ENCODE assay signal across 9 cellular contexts in genomic region chr11:2156416-2157182, GRCh38. TPM values are rescaled to one million over a fixed set of nuclear protein-coding genes. Genes with fewer than 3 reads are reported as not detected.
A peak's percentile ranks its signal among the peaks of the same experiment; 100 is the strongest.
DNase-seq lines count a peak whose midpoint lies in the region; ATAC-seq and TF ChIP-seq lines count a peak whose summit lies in the region.
"Had no signal": no experiment of that assay in that cellular context is flagged by ENCODE, and none has a peak within 500 bp of the region (broad histone marks: within the 10 kb centered on the region; RNA-seq: fewer than 3 reads in every experiment).

No MANE protein-coding gene starts in this region.

- TF ChIP-seq CTCF in AG04450 (IDR thresholded peaks at IDR 0.05; ENCODE audit: low read depth, low read length) (peak; percentile 77), GM13977 (IDR thresholded peaks at IDR 0.05; ENCODE audit: extremely low read depth, insufficient read depth, missing control alignments) (peak; percentile 91), fibroblast of villous mesenchyme (IDR thresholded peaks at IDR 0.05; ENCODE audit: insufficient read depth, low read depth, low read length) (peak; percentile 81)

- no peaks in the 10 kb centered on the region; the same call in 1 of the 2 replicates for H3K9me3 ChIP-seq in AG04450 (ENCODE audit: control insufficient read depth, insufficient read depth, low read length)

- intact Hi-C loops in activated T-helper 2 cell treated with anti-CD3 and anti-CD28 coated beads, Interferon-gamma antibody, Interleukin-2, Interleukin-4, amounts not matched to agents 10 μg/mL and 5 μg/mL and 100 μg/mL, durations not matched to agents 14 hours and 24 hours and 36 hours (cut with micrococcal nuclease), result loop anchor here (10.0 kb wide), 1 partner anchor 462 kb away; the partner anchor contains the start of gene KRTAP5-6

- no peaks in the 10 kb centered on the region for H3K36me3 Mint-ChIP-seq in activated T-helper 2 cell treated with anti-CD3 and anti-CD28 coated beads, Interferon-gamma antibody, Interleukin-2, Interleukin-4, amounts not matched to agents 10 μg/mL and 5 μg/mL and 100 μg/mL, durations not matched to agents 14 hours and 24 hours and 36 hours (ENCODE audit: low read depth)
- H3K36me3 Mint-ChIP-seq: memory B cell had no signal

- H3K4me3 ChIP-seq in AG04450 (ENCODE audit: low read depth, low read length) (no peak overlapping the region), fibroblast of villous mesenchyme (ENCODE audit: low read depth, low read length) (no peak overlapping the region)

- H3K27me3 ChIP-seq in AG04450 (ENCODE audit: control insufficient read depth, insufficient read depth, low read length), result peaks cover 8% of the 10 kb centered on the region

- no peaks in the 10 kb centered on the region for H3K27me3 Mint-ChIP-seq in activated T-helper 2 cell treated with anti-CD3 and anti-CD28 coated beads, Interferon-gamma antibody, Interleukin-2, Interleukin-4, amounts not matched to agents 10 μg/mL and 5 μg/mL and 100 μg/mL, durations not matched to agents 14 hours and 24 hours and 36 hours (ENCODE audit: low read depth)

- peaks cover 3% of the 10 kb centered on the region for H3K4me1 Mint-ChIP-seq in activated T-helper 2 cell treated with anti-CD3 and anti-CD28 coated beads, Interferon-gamma antibody, Interleukin-2, Interleukin-4, amounts not matched to agents 10 μg/mL and 5 μg/mL and 100 μg/mL, durations not matched to agents 14 hours and 24 hours and 36 hours (ENCODE audit: low read depth)

- in situ Hi-C loops in GM13977 (cut with MboI; ENCODE audit: low pct_unique_long_range_greater_than_20kb, low sequenced_read_pairs, unreplicated experiment), result loop anchor here (25.0 kb wide), 1 partner anchor 469 kb away; the partner anchor contains the start of gene KRTAP5-6

- no peaks in the 10 kb centered on the region for H3K9me3 Mint-ChIP-seq in activated T-helper 2 cell treated with anti-CD3 and anti-CD28 coated beads, Interferon-gamma antibody, Interleukin-2, Interleukin-4, amounts not matched to agents 10 μg/mL and 5 μg/mL and 100 μg/mL, durations not matched to agents 14 hours and 24 hours and 36 hours
- H3K9me3 Mint-ChIP-seq: memory B cell had no signal

- DNase-seq in AG04450 (ENCODE audit: low read depth, low spot score) (no peak), GM13977 (ENCODE audit: low spot score) (peak; percentile 88), OCI-M1 (lab: John Stamatoyannopoulos, UW) (peak; percentile 74), fibroblast of villous mesenchyme (ENCODE audit: low read depth) (peak; percentile 44), occipital lobe (lab: John Stamatoyannopoulos, UW) (peak; percentile 26)
- DNase-seq in activated T-helper 2 cell treated with anti-CD3 and anti-CD28 coated beads, Interferon-gamma antibody, Interleukin-2, Interleukin-4, amounts not matched to agents 10 μg/mL and 5 μg/mL and 100 μg/mL, durations not matched to agents 14 hours and 24 hours and 36 hours (ENCODE audit: low spot score), result peak; percentile 30

- CTCF ChIA-PET in AG04450 (lab: Charles Lee), result interaction anchor here (0.6 to 14.8 kb wide), 16 partner anchors 9 to 504 kb away, joined by 3 to 557 read pairs (median 4); partner anchors contain the start of genes MRPL23, SYT8 and TNNI2

- ATAC-seq in GM21447 (IDR thresholded peaks at IDR 0.05; ENCODE audit: unreplicated experiment), result no peak
- no peak for ATAC-seq in GM21515 (IDR thresholded peaks at IDR 0.05; ENCODE audit: unreplicated experiment)

- H3K27ac Mint-ChIP-seq in activated T-helper 2 cell treated with anti-CD3 and anti-CD28 coated beads, Interferon-gamma antibody, Interleukin-2, Interleukin-4, amounts not matched to agents 10 μg/mL and 5 μg/mL and 100 μg/mL, durations not matched to agents 14 hours and 24 hours and 36 hours, result no peak overlapping the region
- H3K27ac Mint-ChIP-seq: memory B cell had no signal

- POLR2A ChIA-PET in AG04450 (lab: Yijun Ruan, JAX), result no interaction called here

- H3K27ac ChIP-seq in AG04450 (ENCODE audit: low read depth, low read length), result no peak overlapping the region

- H3K4me3 Mint-ChIP-seq in activated T-helper 2 cell treated with anti-CD3 and anti-CD28 coated beads, Interferon-gamma antibody, Interleukin-2, Interleukin-4, amounts not matched to agents 10 μg/mL and 5 μg/mL and 100 μg/mL, durations not matched to agents 14 hours and 24 hours and 36 hours (ENCODE audit: low read depth), result no peak overlapping the region
- H3K4me3 Mint-ChIP-seq: memory B cell had no signal

RNA-seq across cellular contexts. Expression of gene INS, which starts 4.4 kb away (rescaled TPM):
- not detected in 2 replicates for polyA plus RNA-seq in AG04450 (2011; rRNA removed)
- polyA minus RNA-seq in AG04450 (2011; rRNA and poly(A)+ RNA removed), result not detected in 2 replicates
- not detected in 2 replicates for total RNA-seq in activated T-helper 2 cell treated with anti-CD3 and anti-CD28 coated beads, Interferon-gamma antibody, Interleukin-2, Interleukin-4, amounts not matched to agents 10 μg/mL and 5 μg/mL and 100 μg/mL, durations not matched to agents 14 hours and 24 hours and 36 hours
- total RNA-seq in fibroblast of villous mesenchyme, result not detected in 2 replicates
- not detected for total RNA-seq in occipital lobe

RNA-seq across cellular contexts. Expression of gene TH, which starts 15.0 kb away (rescaled TPM):
- not detected in 2 replicates for polyA plus RNA-seq in AG04450 (2011; rRNA removed)
- polyA minus RNA-seq in AG04450 (2011; rRNA and poly(A)+ RNA removed), result not detected in 2 replicates
- not detected in 2 replicates for total RNA-seq in activated T-helper 2 cell treated with anti-CD3 and anti-CD28 coated beads, Interferon-gamma antibody, Interleukin-2, Interleukin-4, amounts not matched to agents 10 μg/mL and 5 μg/mL and 100 μg/mL, durations not matched to agents 14 hours and 24 hours and 36 hours
- total RNA-seq in fibroblast of villous mesenchyme, result not detected in 2 replicates
- total RNA-seq in occipital lobe, result not detected

RNA-seq across cellular contexts. Expression of gene IGF2, which starts 17.4 kb away (rescaled TPM):
- 16.6 and 30.8 TPM in 2 replicates for polyA plus RNA-seq in AG04450 (2011; rRNA removed)
- polyA minus RNA-seq in AG04450 (2011; rRNA and poly(A)+ RNA removed), result 38.9 and 48.3 TPM in 2 replicates
- 0.05 and 0.16 TPM in 2 replicates for total RNA-seq in activated T-helper 2 cell treated with anti-CD3 and anti-CD28 coated beads, Interferon-gamma antibody, Interleukin-2, Interleukin-4, amounts not matched to agents 10 μg/mL and 5 μg/mL and 100 μg/mL, durations not matched to agents 14 hours and 24 hours and 36 hours
- total RNA-seq in fibroblast of villous mesenchyme (26.8 and 44.8 TPM in 2 replicates), occipital lobe (25.6 TPM)

Comparison
In these comparisons a context has a peak if more than half of its experiments do, and no peak if none do; other contexts are left out.
1. RNA of gene IGF2, which starts 17.4 kb away (total RNA-seq): 26.8 to 44.8 TPM in fibroblast of villous mesenchyme and 25.6 TPM in occipital lobe (single experiment); 0.05 to 0.16 TPM in activated T-helper 2 cell treated with anti-CD3 and anti-CD28 coated beads, Interferon-gamma antibody, Interleukin-2, Interleukin-4, amounts not matched to agents 10 μg/mL and 5 μg/mL and 100 μg/mL, durations not matched to agents 14 hours and 24 hours and 36 hours; every median in the first group is over 10 times any median in the second.
2. Peak in every context shown above with its lines, with median percentiles within 50 percentile points of each other: CTCF ChIP-seq.